In the genomic region with DNA sequence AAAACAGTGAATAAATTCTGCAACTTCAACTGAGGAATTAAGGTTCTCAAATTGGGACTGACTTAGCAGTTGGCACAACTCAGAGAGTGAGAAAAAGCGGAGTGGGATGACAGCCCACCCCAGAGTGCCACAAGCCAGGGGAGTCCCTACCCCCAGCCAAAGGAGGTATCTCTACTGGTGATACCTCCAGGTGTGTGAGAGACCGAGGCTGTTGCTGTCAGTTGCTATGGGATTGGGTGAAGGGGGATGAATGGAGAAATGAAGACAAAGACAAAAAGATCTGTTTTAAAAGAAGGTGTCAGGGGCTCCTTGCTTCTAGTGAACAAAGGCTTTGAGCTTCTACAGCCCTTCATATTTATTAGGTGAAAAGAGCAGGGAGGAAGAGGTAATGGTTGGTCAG, we compare ENCODE assay signal across 17 cellular contexts.
"Had no signal": no experiment of that assay in that cellular context is flagged by ENCODE, and none has a peak within 500 bp of the region (broad histone marks: within the 10 kb centered on the region; RNA-seq: fewer than 3 reads in every experiment).

No MANE protein-coding gene starts in this region.

- ATAC-seq: effector memory CD8-positive, alpha-beta T cell; gastroesophageal sphincter; left ventricle myocardium superior; natural killer cell; psoas muscle; sciatic nerve had no signal

- H3K27me3 Mint-ChIP-seq: effector memory CD8-positive, alpha-beta T cell; type B pancreatic cell had no signal

- H3K27ac ChIP-seq: esophagus squamous epithelium, gastroesophageal sphincter, parathyroid adenoma, psoas muscle had no signal

- H3K4me3 ChIP-seq: esophagus squamous epithelium, gastroesophageal sphincter, lung, psoas muscle had no signal

- H3K36me3 ChIP-seq: esophagus squamous epithelium, gastroesophageal sphincter had no signal

- H3K4me1 Mint-ChIP-seq: natural killer cell had no signal

- H3K27me3 ChIP-seq: esophagus squamous epithelium, gastroesophageal sphincter had no signal

- H3K27ac Mint-ChIP-seq: effector memory CD8-positive, alpha-beta T cell; natural killer cell; type B pancreatic cell had no signal

- DNase-seq: central memory CD4-positive, alpha-beta T cell; cortex of kidney; effector memory CD8-positive, alpha-beta T cell; esophagus squamous epithelium; foreskin fibroblast; glutamatergic neuron; left ventricle myocardium superior; natural killer cell; psoas muscle; retina; stimulated activated naive CD4-positive, alpha-beta T cell had no signal

- FAIRE-seq: urothelium cell line had no signal

- H3K9ac ChIP-seq: parathyroid adenoma had no signal

- H3K9me3 ChIP-seq: esophagus squamous epithelium, gastroesophageal sphincter, psoas muscle had no signal

- H3K4me3 Mint-ChIP-seq: effector memory CD8-positive, alpha-beta T cell; natural killer cell; type B pancreatic cell had no signal

- H3K4me1 ChIP-seq: esophagus squamous epithelium, gastroesophageal sphincter, parathyroid adenoma, psoas muscle had no signal

- H3K36me3 Mint-ChIP-seq: natural killer cell, type B pancreatic cell had no signal
